18 cellular contexts compared by ENCODE assay signal in the genomic region with DNA sequence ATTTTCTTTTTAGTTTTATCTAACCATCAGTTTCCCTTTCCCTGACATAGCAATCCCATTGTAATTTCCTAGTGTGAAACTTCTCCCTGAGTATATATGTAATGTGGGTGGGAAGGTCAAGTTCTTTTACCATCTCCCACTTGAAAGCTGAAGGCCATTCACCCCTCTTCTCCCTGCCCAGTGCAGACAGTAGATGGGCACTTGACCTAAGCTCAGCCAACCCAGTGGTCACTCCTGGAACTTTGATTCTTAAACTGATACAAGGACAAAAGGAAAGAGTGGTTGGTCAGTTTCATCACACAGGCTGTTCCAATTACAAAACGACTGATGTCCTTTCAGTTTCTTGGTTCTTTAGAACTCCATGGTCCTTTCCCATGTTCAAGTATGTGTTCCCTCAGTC. TPM values are rescaled to one million over a fixed set of nuclear protein-coding genes. Genes with fewer than 3 reads are reported as not detected.
A peak's percentile ranks its signal among the peaks of the same experiment; 100 is the strongest.
DNase-seq lines count a peak whose midpoint lies in the region; ATAC-seq, FAIRE-seq and TF ChIP-seq lines count a peak whose summit lies in the region.
"Had no signal": no experiment of that assay in that cellular context is flagged by ENCODE, and none has a peak within 500 bp of the region (broad histone marks: within the 10 kb centered on the region; RNA-seq: fewer than 3 reads in every experiment).

No MANE protein-coding gene starts in this region.

- no peaks in the 10 kb centered on the region for H3K9me3 ChIP-seq in A549
- no peaks in the 10 kb centered on the region for H3K9me3 ChIP-seq in IMR-90 (ENCODE audit: control insufficient read depth, insufficient read depth, low read length)
- H3K9me3 ChIP-seq in endodermal cell (ENCODE audit: control insufficient read depth, low read length) = peaks cover 19% of the 10 kb centered on the region
- H3K9me3 ChIP-seq: BE2C, HAP-1 had no signal

- in situ Hi-C loops in IMR-90 (cut with MboI; ENCODE audit: low sequenced_read_pairs) = no loop called here

- H2BK15ac ChIP-seq in IMR-90 (ENCODE audit: low read depth, low read length) (no peak overlapping the region), mesendoderm (replicated peaks; ENCODE audit: low read depth) (no peak overlapping the region)

- H3K56ac ChIP-seq in IMR-90 (ENCODE audit: extremely low read depth, insufficient read depth, low read length) (no peak overlapping the region), mesendoderm (ENCODE audit: low read length) (no peak overlapping the region)

- peaks cover 6% of the 10 kb centered on the region; the same call in 1 of the 2 replicates for H3K9me1 ChIP-seq in IMR-90 (ENCODE audit: insufficient read depth, low read length)

- TF ChIP-seq POLR2A in A549 (IDR thresholded peaks at IDR 0.05; ENCODE audit: low read length) = no peak
- TF ChIP-seq POLR2A in IMR-90 (IDR thresholded peaks at IDR 0.05; ENCODE audit: low read depth, low read length) = no peak

- H3K9ac ChIP-seq in IMR-90 (ENCODE audit: low read depth, low read length) = no peak overlapping the region
- peak overlapping the region; percentile 55 for H3K9ac ChIP-seq in endodermal cell (ENCODE audit: extremely low read depth, low read length, poor library complexity, severe bottlenecking)
- H3K9ac ChIP-seq in mesendoderm (ENCODE audit: low read length) = no peak overlapping the region

- no peak overlapping the region for H4K91ac ChIP-seq in IMR-90 (ENCODE audit: insufficient read depth, low read depth, low read length)

- peaks cover 26% of the 10 kb centered on the region for H3K4me1 ChIP-seq in A549
- H3K4me1 ChIP-seq in IMR-90 (ENCODE audit: control insufficient read depth, insufficient read depth, low read length) = peaks cover 9% of the 10 kb centered on the region
- H3K4me1 ChIP-seq in endodermal cell (ENCODE audit: control insufficient read depth, insufficient read depth, low read length) = peaks cover 14% of the 10 kb centered on the region
- no peaks in the 10 kb centered on the region for H3K4me1 ChIP-seq in mesendoderm (ENCODE audit: control insufficient read depth, low read depth, low read length)

- intact Hi-C loops in IMR-90 (cut with micrococcal nuclease) = no loop called here
- intact Hi-C loops in activated CD4-positive, alpha-beta memory T cell treated with anti-CD3 and anti-CD28 coated beads for 36 hours (cut with micrococcal nuclease) = no loop called here
- intact Hi-C loops in left cardiac atrium (cut with DNase I) = no loop called here

- H3K4ac ChIP-seq in IMR-90 (ENCODE audit: low read depth, low read length) (no peak overlapping the region), mesendoderm (ENCODE audit: low read depth, low read length) (no peak overlapping the region)

- H3K27me3 ChIP-seq in IMR-90 (ENCODE audit: control insufficient read depth, insufficient read depth, low read length) = no peaks in the 10 kb centered on the region
- H3K27me3 ChIP-seq in endodermal cell (ENCODE audit: control insufficient read depth, insufficient read depth, low read length, poor library complexity, severe bottlenecking) = no peaks in the 10 kb centered on the region
- no peaks in the 10 kb centered on the region for H3K27me3 ChIP-seq in mesendoderm (ENCODE audit: insufficient read depth, low read length, poor library complexity)
- H3K27me3 ChIP-seq: BE2C had no signal

- peak overlapping the region; percentile 34; the same call in 1 of the 2 replicates for H2BK20ac ChIP-seq in IMR-90 (ENCODE audit: low read depth, low read length)

- H3K36me3 ChIP-seq in IMR-90 (ENCODE audit: control insufficient read depth, insufficient read depth, low read length) (no peaks in the 10 kb centered on the region), endodermal cell (ENCODE audit: control insufficient read depth, insufficient read depth, low read length) (peaks cover 7% of the 10 kb centered on the region), mesendoderm (ENCODE audit: control insufficient read depth, insufficient read depth, low read length) (no peaks in the 10 kb centered on the region)
- H3K36me3 ChIP-seq: BE2C, HAP-1 had no signal

- TF ChIP-seq CTCF in A549 (IDR thresholded peaks at IDR 0.05) (no peak), IMR-90 (conservative IDR thresholded peaks at IDR 0.05; ENCODE audit: low read depth, low read length) (no peak), endodermal cell (conservative IDR thresholded peaks at IDR 0.05) (peak; percentile 63)

- no peaks in the 10 kb centered on the region for H3K79me2 ChIP-seq in mesendoderm (ENCODE audit: control insufficient read depth, insufficient read depth, low read length)

- H2AK5ac ChIP-seq in IMR-90 (ENCODE audit: low read depth, low read length) (no peak overlapping the region), mesendoderm (ENCODE audit: low read length) (no peak overlapping the region)

- H3K4me2 ChIP-seq in A549 = no peak overlapping the region
- no peak overlapping the region for H3K4me2 ChIP-seq in IMR-90 (ENCODE audit: low read depth, low read length)
- no peak overlapping the region for H3K4me2 ChIP-seq in mesendoderm (ENCODE audit: low read length)

- no peak overlapping the region for H3K14ac ChIP-seq in IMR-90 (replicated peaks; ENCODE audit: low read depth, low read length)

- H3K4me3 Mint-ChIP-seq in endodermal cell = no peak overlapping the region
- H3K4me3 Mint-ChIP-seq in activated CD4-positive, alpha-beta memory T cell treated with anti-CD3 and anti-CD28 coated beads for 36 hours = no peak overlapping the region
- H3K4me3 Mint-ChIP-seq: CD4-positive, alpha-beta memory T cell; HFFc6 had no signal

- no peak overlapping the region for H2AFZ ChIP-seq in IMR-90 (replicated peaks; ENCODE audit: low read length, poor library complexity)

- H3K27me3 Mint-ChIP-seq in endodermal cell (ENCODE audit: insufficient read depth) = no peaks in the 10 kb centered on the region
- H3K27me3 Mint-ChIP-seq in activated CD4-positive, alpha-beta memory T cell treated with anti-CD3 and anti-CD28 coated beads for 36 hours = no peaks in the 10 kb centered on the region
- H3K27me3 Mint-ChIP-seq: CD4-positive, alpha-beta memory T cell had no signal

- DNase-seq in A549 (ENCODE audit: low read depth in 1 of 2, low spot score in 1 of 2) (no peak), IMR-90 (no peak), endodermal cell (no peak), mesendoderm (no peak), NCI-H345 treated with DMSO at 0.1 percent for 48 hours (lab: John Stamatoyannopoulos, UW; ENCODE audit: unreplicated experiment) (no peak), left cardiac atrium (no peak)
- no peak for DNase-seq in activated CD4-positive, alpha-beta memory T cell treated with anti-CD3 and anti-CD28 coated beads for 36 hours
- DNase-seq in stimulated activated naive CD4-positive, alpha-beta T cell (lab: John Stamatoyannopoulos, UW) = no peak
- DNase-seq: BE2C; CD4-positive, alpha-beta memory T cell; EL; GOT3; HFFc6 had no signal

- H3K4me1 Mint-ChIP-seq in endodermal cell = peaks cover 35% of the 10 kb centered on the region
- no peaks in the 10 kb centered on the region for H3K4me1 Mint-ChIP-seq in activated CD4-positive, alpha-beta memory T cell treated with anti-CD3 and anti-CD28 coated beads for 36 hours (ENCODE audit: low read depth)
- H3K4me1 Mint-ChIP-seq: CD4-positive, alpha-beta memory T cell had no signal

- ATAC-seq in A549 = peak; percentile 65 to 66; a peak in 5 of 6 replicates
- no peak for ATAC-seq in IMR-90 (ENCODE audit: low read depth)
- no peak for ATAC-seq in left cardiac atrium

- H4K8ac ChIP-seq in IMR-90 (ENCODE audit: low read depth in 2 of 2, low read length in 2 of 2) (no peak overlapping the region), mesendoderm (ENCODE audit: low read depth, low read length) (no peak overlapping the region)

- no peak for TF ChIP-seq RAD21 in A549 (conservative IDR thresholded peaks at IDR 0.05 in 1 of 2, IDR thresholded peaks at IDR 0.05 in 1 of 2)
- TF ChIP-seq RAD21 in IMR-90 (IDR thresholded peaks at IDR 0.05; ENCODE audit: low read length) = no peak

- no peak overlapping the region for H3K23ac ChIP-seq in IMR-90 (ENCODE audit: low read depth, low read length)
- no peak overlapping the region for H3K23ac ChIP-seq in mesendoderm (ENCODE audit: low read length)

- H3K36me3 Mint-ChIP-seq in endodermal cell (ENCODE audit: low read depth) = peaks cover 3% of the 10 kb centered on the region
- H3K36me3 Mint-ChIP-seq in activated CD4-positive, alpha-beta memory T cell treated with anti-CD3 and anti-CD28 coated beads for 36 hours = no peaks in the 10 kb centered on the region
- H3K36me3 Mint-ChIP-seq: CD4-positive, alpha-beta memory T cell had no signal

- dilution Hi-C loops in IMR-90 (cut with HindIII; ENCODE audit: low sequenced_read_pairs, unreplicated experiment) = no loop called here

- POLR2A ChIA-PET in A549 (lab: Yijun Ruan, JAX) (no interaction called here), IMR-90 (lab: Charles Lee; ENCODE audit: unreplicated experiment) (no interaction called here)
- POLR2A ChIA-PET in activated CD4-positive, alpha-beta memory T cell treated with anti-CD3 and anti-CD28 coated beads for 36 hours (lab: Charles Lee) = no interaction called here

- WGBS in A549 (ENCODE audit: missing lambda C conversion rate) = 35% methylated on average over 1 of the region's 1 CpG
- no CpG with 5 or more reads among the region's 1 CpG for WGBS in IMR-90 (ENCODE audit: extremely low coverage in 2 of 2, insufficient read length in 1 of 2), 2 experiments
- 43 to 74% methylated on average over 1 of the region's 1 CpG for WGBS in endodermal cell (ENCODE audit: insufficient coverage in 1 of 2, insufficient read length in 1 of 2), 2 experiments
- WGBS in mesendoderm (ENCODE audit: extremely low coverage, insufficient coverage, low lambda C conversion rate) = no CpG with 5 or more reads among the region's 1 CpG

- no peak overlapping the region for H3K4me3 ChIP-seq in A549
- no peak overlapping the region for H3K4me3 ChIP-seq in IMR-90 (ENCODE audit: insufficient read depth, low read depth, low read length)
- no peak overlapping the region for H3K4me3 ChIP-seq in endodermal cell (ENCODE audit: low read length)
- H3K4me3 ChIP-seq in mesendoderm (ENCODE audit: low read length) = no peak overlapping the region
- H3K4me3 ChIP-seq: HAP-1 had no signal

- H3K27ac ChIP-seq in A549 (no peak overlapping the region), IMR-90 (ENCODE audit: insufficient read depth, low read length) (no peak overlapping the region), endodermal cell (ENCODE audit: low read depth, low read length) (no peak overlapping the region), mesendoderm (ENCODE audit: low read depth, low read length) (no peak overlapping the region)
- H3K27ac ChIP-seq: C4-2B had no signal

- no peak for TF ChIP-seq EP300 in A549 (IDR thresholded peaks at IDR 0.05)

- H2BK5ac ChIP-seq in IMR-90 (ENCODE audit: low read depth, low read length, poor library complexity, severe bottlenecking) = no peak overlapping the region
- H2BK5ac ChIP-seq in mesendoderm (ENCODE audit: low read length) = no peak overlapping the region

- H2BK120ac ChIP-seq in IMR-90 (ENCODE audit: low read depth, low read length) (no peak overlapping the region), mesendoderm (ENCODE audit: low read depth, low read length) (no peak overlapping the region)

- peak overlapping the region; percentile 74 for H3K27ac Mint-ChIP-seq in endodermal cell
- no peak overlapping the region for H3K27ac Mint-ChIP-seq in activated CD4-positive, alpha-beta memory T cell treated with anti-CD3 and anti-CD28 coated beads for 36 hours
- H3K27ac Mint-ChIP-seq: CD4-positive, alpha-beta memory T cell; HFFc6 had no signal

- H4K5ac ChIP-seq in IMR-90 (ENCODE audit: low read depth, low read length) = no peak overlapping the region
- peak overlapping the region; percentile 12 for H4K5ac ChIP-seq in mesendoderm (ENCODE audit: low read length)

- H3K18ac ChIP-seq in IMR-90 (ENCODE audit: low read depth, low read length) = no peak overlapping the region
- H3K18ac ChIP-seq in mesendoderm (ENCODE audit: low read length) = no peak overlapping the region

- no TSS peak for BruUV-seq in IMR-90 (replicated peaks; lab: Mats Ljungman, UMichigan)

- peaks cover 0 to 8% of the 10 kb centered on the region in 2 experiments; a peak in 2 of 4 replicates for H3K79me1 ChIP-seq in IMR-90 (ENCODE audit: low read depth in 1 of 2, low read length in 2 of 2)
- H3K79me1 ChIP-seq in mesendoderm (ENCODE audit: low read length) = no peaks in the 10 kb centered on the region

- no peaks in the 10 kb centered on the region for H4K20me1 ChIP-seq in IMR-90 (ENCODE audit: insufficient read depth, low read length)

- CTCF ChIA-PET in A549 (lab: Yijun Ruan, JAX) (interaction anchor here (0.5 to 3.7 kb wide), 2 partner anchors 12 to 40 kb away, joined by 3 to 17 read pairs; no protein-coding TSS in a partner anchor), IMR-90 (lab: Yijun Ruan, JAX) (no interaction called here)
- CTCF ChIA-PET in activated CD4-positive, alpha-beta memory T cell treated with anti-CD3 and anti-CD28 coated beads for 36 hours (lab: Charles Lee) = no interaction called here

- H3K9me3 Mint-ChIP-seq in endodermal cell = peaks cover 13% of the 10 kb centered on the region
- H3K9me3 Mint-ChIP-seq in activated CD4-positive, alpha-beta memory T cell treated with anti-CD3 and anti-CD28 coated beads for 36 hours = peaks cover 4% of the 10 kb centered on the region
- H3K9me3 Mint-ChIP-seq: HFFc6 had no signal

- peak; percentile 51 for FAIRE-seq in A549 (lab: Jason Lieb, UNC)
- FAIRE-seq: A204.1, G401.6, GM12892 had no signal

- no peak overlapping the region for H2AK9ac ChIP-seq in IMR-90 (replicated peaks; ENCODE audit: low read depth, low read length, poor library complexity)

RNA-seq across cellular contexts. Expression of gene APOLD1, which starts 8.4 kb away (rescaled TPM):
- polyA plus RNA-seq in A549 (2011; rRNA removed) = 0.93 and 1.3 TPM in 2 replicates
- polyA plus RNA-seq in A549 (2012; cell fraction: cytosol; rRNA removed) = 0.21 and 0.26 TPM in 2 replicates
- polyA plus RNA-seq in A549 (2012; cell fraction: nucleus; rRNA removed) = 0.10 and 0.31 TPM in 2 replicates
- polyA plus RNA-seq in A549 (2017; fragmentation: RNase III; extraction: RNeasy Plus Mini Kit Qiagen cat#74134 plus additional on column Dnase treatment) = 0.42 to 0.46 TPM (median 0.44 TPM) in 3 replicates
- polyA minus RNA-seq in A549 (2011; rRNA and poly(A)+ RNA removed) = 1.1 and 1.3 TPM in 2 replicates
- 4.2 and 4.5 TPM in 2 replicates for total RNA-seq in IMR-90 (2012; rRNA removed)
- 2.3 and 2.4 TPM in 2 replicates for polyA plus RNA-seq in IMR-90 (2012; rRNA removed)
- polyA plus RNA-seq in IMR-90 (2012; cell fraction: cytosol; rRNA removed) = 1.0 and 1.5 TPM in 2 replicates
- 4.5 and 10.6 TPM in 2 replicates for polyA plus RNA-seq in IMR-90 (2012; cell fraction: nucleus; rRNA removed; ENCODE audit: low replicate concordance)
- 1 to 10 TPM; 1.8 to 3.2 TPM for total RNA-seq in endodermal cell
- polyA plus RNA-seq in endodermal cell (2013, experiment 1 of 2) = 8.8 TPM
- 7.7 TPM for polyA plus RNA-seq in endodermal cell (2013, experiment 2 of 2)
- 0.34 TPM for polyA plus RNA-seq in mesendoderm (2013, experiment 1 of 2)
- 0.41 TPM for polyA plus RNA-seq in mesendoderm (2013, experiment 2 of 2)
- 1 to 10 TPM; 3.4 to 4.4 TPM for total RNA-seq in activated CD4-positive, alpha-beta memory T cell treated with anti-CD3 and anti-CD28 coated beads for 36 hours
- 10 to 100 TPM; 36.0 to 56.7 TPM for total RNA-seq in left cardiac atrium

RNA-seq across cellular contexts. Expression of gene DDX47, which starts 36.1 kb away (rescaled TPM):
- polyA plus RNA-seq in A549 (2011; rRNA removed) (118 and 144 TPM in 2 replicates), A549 (2017; fragmentation: RNase III; extraction: RNeasy Plus Mini Kit Qiagen cat#74134 plus additional on column Dnase treatment) (81.6 to 87.3 TPM (median 83.8 TPM) in 3 replicates), IMR-90 (2012; rRNA removed) (71.5 and 89.5 TPM in 2 replicates)
- polyA plus RNA-seq in A549 (2012; cell fraction: cytosol; rRNA removed) = 56.1 and 57.2 TPM in 2 replicates
- 63.1 and 116 TPM in 2 replicates for polyA plus RNA-seq in A549 (2012; cell fraction: nucleus; rRNA removed)
- polyA minus RNA-seq in A549 (2011; rRNA and poly(A)+ RNA removed) = 68.9 and 74.6 TPM in 2 replicates
- total RNA-seq in IMR-90 (2012; rRNA removed) (77.8 and 104 TPM in 2 replicates), endodermal cell (100 to 1,000 TPM in 1 of 2 donors, 10 to 100 TPM in 1; 92.3 to 154 TPM), left cardiac atrium (10 to 100 TPM; 29.7 to 31.6 TPM)
- 14.9 and 35.0 TPM in 2 replicates for polyA plus RNA-seq in IMR-90 (2012; cell fraction: cytosol; rRNA removed)
- 29.6 and 177 TPM in 2 replicates for polyA plus RNA-seq in IMR-90 (2012; cell fraction: nucleus; rRNA removed; ENCODE audit: low replicate concordance)
- 65.1 TPM for polyA plus RNA-seq in endodermal cell (2013, experiment 1 of 2)
- 59.8 TPM for polyA plus RNA-seq in endodermal cell (2013, experiment 2 of 2)
- 76.8 TPM for polyA plus RNA-seq in mesendoderm (2013, experiment 1 of 2)
- polyA plus RNA-seq in mesendoderm (2013, experiment 2 of 2) = 77.5 TPM
- 10 to 100 TPM; 75.2 to 75.3 TPM for total RNA-seq in activated CD4-positive, alpha-beta memory T cell treated with anti-CD3 and anti-CD28 coated beads for 36 hours

RNA-seq across cellular contexts. Expression of gene CDKN1B, which starts 59.9 kb away (rescaled TPM):
- polyA plus RNA-seq in A549 (2011; rRNA removed) (20.4 and 26.8 TPM in 2 replicates), A549 (2017; fragmentation: RNase III; extraction: RNeasy Plus Mini Kit Qiagen cat#74134 plus additional on column Dnase treatment) (18.0 to 20.5 TPM (median 20.3 TPM) in 3 replicates), IMR-90 (2012; rRNA removed) (7.9 and 13.9 TPM in 2 replicates)
- 8.1 and 9.7 TPM in 2 replicates for polyA plus RNA-seq in A549 (2012; cell fraction: cytosol; rRNA removed)
- 7.2 and 7.8 TPM in 2 replicates for polyA plus RNA-seq in A549 (2012; cell fraction: nucleus; rRNA removed)
- 7.8 and 11.8 TPM in 2 replicates for polyA minus RNA-seq in A549 (2011; rRNA and poly(A)+ RNA removed)
- total RNA-seq in IMR-90 (2012; rRNA removed) (17.4 and 28.1 TPM in 2 replicates), endodermal cell (10 to 100 TPM; 40.1 to 63.9 TPM), left cardiac atrium (10 to 100 TPM; 23.7 to 42.4 TPM)
- polyA plus RNA-seq in IMR-90 (2012; cell fraction: cytosol; rRNA removed) = 8.7 and 9.0 TPM in 2 replicates
- polyA plus RNA-seq in IMR-90 (2012; cell fraction: nucleus; rRNA removed; ENCODE audit: low replicate concordance) = 6.1 and 9.4 TPM in 2 replicates
- 52.2 TPM for polyA plus RNA-seq in endodermal cell (2013, experiment 1 of 2)
- 53.2 TPM for polyA plus RNA-seq in endodermal cell (2013, experiment 2 of 2)
- 7.9 TPM for polyA plus RNA-seq in mesendoderm (2013, experiment 1 of 2)
- 7.8 TPM for polyA plus RNA-seq in mesendoderm (2013, experiment 2 of 2)
- 10 to 100 TPM; 52.4 to 52.8 TPM for total RNA-seq in activated CD4-positive, alpha-beta memory T cell treated with anti-CD3 and anti-CD28 coated beads for 36 hours

Comparison
In these comparisons a context has a peak if more than half of its experiments do, and no peak if none do; other contexts are left out.
1. ATAC-seq: peak in A549 (2 of 2); none in IMR-90 (single experiment) and left cardiac atrium (0 of 2).